9 cellular contexts compared by ENCODE assay signal in the genomic region with DNA sequence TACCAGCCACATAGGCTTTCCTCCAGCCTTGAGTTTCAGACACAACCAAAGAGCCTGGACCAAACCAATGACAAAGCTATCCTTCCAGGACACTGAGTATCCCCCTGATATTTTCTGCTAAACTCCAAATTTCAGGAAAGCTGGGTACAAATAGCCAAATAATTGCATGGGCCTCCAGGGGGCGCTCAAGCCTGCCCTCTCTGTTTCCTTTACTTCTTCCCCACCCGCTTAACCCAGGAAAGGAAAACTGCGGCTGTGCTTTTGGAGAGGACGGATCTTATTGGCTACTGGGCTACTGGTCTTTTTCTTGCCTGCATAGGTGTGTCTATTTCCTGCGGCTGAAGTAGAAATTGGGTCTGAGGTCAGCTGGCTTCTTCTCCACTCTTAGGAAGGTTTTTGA. TPM values are rescaled to one million over a fixed set of nuclear protein-coding genes. Genes with fewer than 3 reads are reported as not detected.
DNase-seq lines count a peak whose midpoint lies in the region; ATAC-seq, FAIRE-seq and TF ChIP-seq lines count a peak whose summit lies in the region.
"Had no signal": no experiment of that assay in that cellular context is flagged by ENCODE, and none has a peak within 500 bp of the region (broad histone marks: within the 10 kb centered on the region; RNA-seq: fewer than 3 reads in every experiment).

No MANE protein-coding gene starts in this region.

- H3K27ac ChIP-seq in C4-2B (no peak overlapping the region), HCT116 (ENCODE audit: low read depth, low read length) (no peak overlapping the region), RWPE1 (no peak overlapping the region)

- DNase-seq in HCT116 (ENCODE audit: low read depth, low spot score) (peak; percentile 74), RWPE1 (ENCODE audit: low spot score) (peak; percentile 65), germinal center (ENCODE audit: low spot score) (peak; percentile 73), pons (ENCODE audit: low spot score) (peak; percentile 51), urothelium cell line (ENCODE audit: low spot score) (peak; percentile 72)
- DNase-seq in activated effector memory CD4-positive, alpha-beta T cell treated with anti-CD3 and anti-CD28 coated beads, Interleukin-2, amount 50 U/mL, for 16 hours = peak; percentile 88

- peak overlapping the region; percentile 36 for H2AFZ ChIP-seq in HCT116 (ENCODE audit: low read depth, low read length, poor library complexity, severe bottlenecking)

- RAD21 ChIA-PET in HCT116 (lab: Charles Lee; ENCODE audit: low non-redundant PET in 1 of 2, low total read pairs in 2 of 2, uncharacterized antibody in 2 of 2, unreplicated experiment in 2 of 2) = interaction anchor here (0.9 to 1.2 kb wide), 3 partner anchors 12 to 111 kb away, joined by 3 read pairs; no protein-coding TSS in a partner anchor

- H3K9me2 ChIP-seq in HCT116 (ENCODE audit: insufficient read depth) = no peaks in the 10 kb centered on the region

- TF ChIP-seq CTCF in C4-2B (conservative IDR thresholded peaks at IDR 0.05) = peak; percentile 97
- peak; percentile 87 to 99 (median 97) for TF ChIP-seq CTCF in HCT116 (IDR thresholded peaks at IDR 0.05 in 2 of 3, conservative IDR thresholded peaks at IDR 0.05 in 1 of 3; ENCODE audit: borderline replicate concordance in 1 of 3, insufficient read depth in 1 of 3, low read depth in 2 of 3, low read length in 2 of 3)
- peak; percentile 86 for TF ChIP-seq CTCF in RWPE1 (conservative IDR thresholded peaks at IDR 0.05; ENCODE audit: low read depth)

- H3K4me3 ChIP-seq in HCT116 (replicated peaks in 1 of 2; ENCODE audit: low read depth in 1 of 2, low read length in 2 of 2) = no peak overlapping the region

- FAIRE-seq in urothelium cell line (lab: Jason Lieb, UNC) = no peak

- no peaks in the 10 kb centered on the region for H3K27me3 ChIP-seq in HCT116 (ENCODE audit: insufficient read depth, low read length)

- H4K20me1 ChIP-seq in HCT116 (ENCODE audit: insufficient read depth) = no peaks in the 10 kb centered on the region

- no peak for TF ChIP-seq POLR2A in HCT116 (IDR thresholded peaks at IDR 0.05; ENCODE audit: borderline replicate concordance, extremely low read depth, insufficient read depth, insufficient read length)

- H3K9ac ChIP-seq in HCT116 (ENCODE audit: low read length) = no peak overlapping the region

- intact Hi-C loops in HCT116 (cut with micrococcal nuclease) = loop anchor here (1.0 kb wide), 2 partner anchors 47 to 215 kb away; no protein-coding TSS in a partner anchor

- POLR2A ChIA-PET in HCT116 (lab: Charles Lee) = interaction anchor here (2.3 kb wide), 1 partner anchor 12 kb away, joined by 5 read pairs; no protein-coding TSS in a partner anchor
- POLR2A ChIA-PET in RWPE1 (lab: Yijun Ruan, JAX; ENCODE audit: low non-redundant PET) = interaction anchor here (0.8 kb wide), 1 partner anchor 414 kb away, joined by 5 read pairs; no protein-coding TSS in a partner anchor

- no peaks in the 10 kb centered on the region for H3K79me2 ChIP-seq in HCT116 (ENCODE audit: insufficient read depth, low read length)

- TF ChIP-seq RAD21 in HCT116 (IDR thresholded peaks at IDR 0.05; ENCODE audit: low read depth) = peak; percentile 86

- H3K36me3 ChIP-seq in HCT116 (ENCODE audit: control insufficient read depth in 1 of 2, insufficient read depth in 2 of 2, low read length in 2 of 2) = no peaks in the 10 kb centered on the region

- no TSS peak for BruUV-seq in HCT116 (replicated peaks; lab: Mats Ljungman, UMichigan)

- H3K4me1 ChIP-seq in HCT116 (ENCODE audit: control insufficient read depth in 1 of 2, insufficient read depth in 2 of 2, low read length in 2 of 2) = peaks cover 0 to 6% of the 10 kb centered on the region in 2 experiments; a peak in 1 of 4 replicates

- peaks cover 16 to 18% of the 10 kb centered on the region in 2 experiments; a peak in 2 of 4 replicates for H3K9me3 ChIP-seq in HCT116 (ENCODE audit: control insufficient read depth in 1 of 2, insufficient read depth in 1 of 2, low read depth in 1 of 2, low read length in 2 of 2)

- peak overlapping the region; percentile 34 for H3K4me2 ChIP-seq in HCT116 (ENCODE audit: low read length)

- peak; percentile 96 for ATAC-seq in HCT116
- no peak for ATAC-seq in GM18511 (IDR thresholded peaks at IDR 0.05; ENCODE audit: unreplicated experiment)

- CTCF ChIA-PET in HCT116 (lab: Charles Lee) = interaction anchor here (0.7 to 3.1 kb wide), 18 partner anchors 9 to 593 kb away, joined by 3 to 26 read pairs (median 4); no protein-coding TSS in a partner anchor
- CTCF ChIA-PET in RWPE1 (lab: Yijun Ruan, JAX) = interaction anchor here (0.6 to 1.2 kb wide), 8 partner anchors 10 to 193 kb away, joined by 3 to 7 read pairs (median 3); no protein-coding TSS in a partner anchor

TF ChIP-seq in HCT116, 20 proteins besides CTCF, POLR2A, EP300 and RAD21:
- peak; percentile 81 for TF ChIP-seq SRF (IDR thresholded peaks at IDR 0.05; ENCODE audit: low read depth)
- TF ChIP-seq CBX3 (IDR thresholded peaks at IDR 0.05; ENCODE audit: low read depth) = 0 out of 2 replicates have a peak, but pooled peaks have one; percentile 18
- peak; percentile 53 for TF ChIP-seq YY1 (IDR thresholded peaks at IDR 0.05; ENCODE audit: extremely low read depth, insufficient replicate concordance, low read depth, low read length)
- no peak for TF ChIP-seq SIN3A (IDR thresholded peaks at IDR 0.05; ENCODE audit: low read depth)

RNA-seq across cellular contexts. Expression of a gene that starts 30.1 kb away (rescaled TPM):
- not detected for total RNA-seq in HCT116 (2021; ENCODE audit: unreplicated experiment)
- not detected in 2 replicates for polyA plus RNA-seq in HCT116 (2012)

RNA-seq across cellular contexts. Expression of a gene that starts 30.2 kb away (rescaled TPM):
- 0.12 TPM for total RNA-seq in HCT116 (2021; ENCODE audit: unreplicated experiment)
- polyA plus RNA-seq in HCT116 (2012) = 0.05 and 0.11 TPM in 2 replicates

RNA-seq across cellular contexts. Expression of a gene that starts 47.7 kb away (rescaled TPM):
- total RNA-seq in HCT116 (2021; ENCODE audit: unreplicated experiment) = not detected
- not detected in 2 replicates for polyA plus RNA-seq in HCT116 (2012)
- polyA plus RNA-seq: IgD-negative memory B cell had no signal

RNA-seq across cellular contexts. Expression of a gene that starts 50.3 kb away (rescaled TPM):
- total RNA-seq in HCT116 (2021; ENCODE audit: unreplicated experiment) = 3.0 TPM
- polyA plus RNA-seq in HCT116 (2012) = 1.4 and 2.0 TPM in 2 replicates
